In genomic region chr17:28571255-28572122, GRCh38 we compare ENCODE assay signal across 1 cellular context.
TF ChIP-seq lines count a peak whose summit lies in the region.

Gene PIGS, minus strand, starts transcription at chr17:28571524. Its CDS starts 28 bp downstream, at chr17:28571496.

TF ChIP-seq in HEK293, 187 proteins besides CTCF, POLR2A, EP300 and RAD21 (continued from another document and continues in another):
- TF ChIP-seq, protein P1, sequence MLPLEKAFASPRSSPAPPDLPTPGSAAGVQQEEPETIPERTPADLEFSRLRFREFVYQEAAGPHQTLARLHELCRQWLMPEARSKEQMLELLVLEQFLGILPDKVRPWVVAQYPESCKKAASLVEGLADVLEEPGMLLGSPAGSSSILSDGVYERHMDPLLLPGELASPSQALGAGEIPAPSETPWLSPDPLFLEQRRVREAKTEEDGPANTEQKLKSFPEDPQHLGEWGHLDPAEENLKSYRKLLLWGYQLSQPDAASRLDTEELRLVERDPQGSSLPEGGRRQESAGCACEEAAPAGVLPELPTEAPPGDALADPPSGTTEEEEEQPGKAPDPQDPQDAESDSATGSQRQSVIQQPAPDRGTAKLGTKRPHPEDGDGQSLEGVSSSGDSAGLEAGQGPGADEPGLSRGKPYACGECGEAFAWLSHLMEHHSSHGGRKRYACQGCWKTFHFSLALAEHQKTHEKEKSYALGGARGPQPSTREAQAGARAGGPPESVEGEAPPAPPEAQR (tag by site-specific recombination; IDR thresholded peaks at IDR 0.05), result no peak
- TF ChIP-seq REPIN1 (tag by site-specific recombination; IDR thresholded peaks at IDR 0.05; ENCODE audit: low read depth) (no peak), ZNF776 (tag by site-specific recombination; IDR thresholded peaks at IDR 0.05; ENCODE audit: borderline replicate concordance) (no peak), FEZF1 (tag by site-specific recombination; IDR thresholded peaks at IDR 0.05) (no peak), ZNF621 (tag by site-specific recombination; IDR thresholded peaks at IDR 0.05) (no peak), ZNF785 (tag by site-specific recombination; IDR thresholded peaks at IDR 0.05) (no peak), ZNF677 (tag by site-specific recombination; IDR thresholded peaks at IDR 0.05) (no peak), ZNF514 (tag by site-specific recombination; IDR thresholded peaks at IDR 0.05) (no peak), ZNF266 (tag by site-specific recombination; IDR thresholded peaks at IDR 0.05; ENCODE audit: low read depth) (no peak), ZBTB49 (tag by site-specific recombination; IDR thresholded peaks at IDR 0.05; ENCODE audit: low read depth) (no peak), ZNF132 (tag by site-specific recombination; IDR thresholded peaks at IDR 0.05; ENCODE audit: borderline replicate concordance) (no peak), ZNF391 (tag by site-specific recombination; IDR thresholded peaks at IDR 0.05; ENCODE audit: borderline replicate concordance, low read depth) (peak; percentile 62; the same call in 1 of the 2 replicates), KLF9 (tag by site-specific recombination; IDR thresholded peaks at IDR 0.05; ENCODE audit: low read depth) (0 out of 2 replicates have a peak, but pooled peaks have one; percentile 8), ZNF10 (tag by site-specific recombination; IDR thresholded peaks at IDR 0.05) (no peak), ZNF239 (tag by site-specific recombination; IDR thresholded peaks at IDR 0.05) (no peak), ZNF837 (tag by site-specific recombination; IDR thresholded peaks at IDR 0.05) (no peak), SP3 (tag by site-specific recombination; IDR thresholded peaks at IDR 0.05) (peak; percentile 63), IKZF3 (tag by site-specific recombination; IDR thresholded peaks at IDR 0.05) (peak; percentile 78), KLF10 (tag by site-specific recombination; IDR thresholded peaks at IDR 0.05) (peak; percentile 94), ZNF223 (tag by site-specific recombination; IDR thresholded peaks at IDR 0.05) (no peak), ZNF585B (tag by site-specific recombination; IDR thresholded peaks at IDR 0.05) (no peak), ZNF140 (tag by site-specific recombination; IDR thresholded peaks at IDR 0.05) (no peak), ZNF664 (tag by site-specific recombination; IDR thresholded peaks at IDR 0.05) (no peak), HOXD13 (CRISPR knock-in tag; IDR thresholded peaks at IDR 0.05; ENCODE audit: borderline replicate concordance) (peak; percentile 58; the same call in 1 of the 2 replicates), ZNF521 (tag by site-specific recombination; IDR thresholded peaks at IDR 0.05) (no peak), PATZ1 (tag by site-specific recombination; IDR thresholded peaks at IDR 0.05) (peak; percentile 81), ZBTB7A (tag by site-specific recombination; IDR thresholded peaks at IDR 0.05; ENCODE audit: low read depth) (no peak), ZNF629 (tag by site-specific recombination; IDR thresholded peaks at IDR 0.05) (0 out of 2 replicates have a peak, but pooled peaks have one; percentile 10), GLIS1 (tag by site-specific recombination; IDR thresholded peaks at IDR 0.05) (peak; percentile 87), SP2 (tag by site-specific recombination; IDR thresholded peaks at IDR 0.05) (peak; percentile 99), GLI4 (tag by site-specific recombination; IDR thresholded peaks at IDR 0.05) (no peak), ZNF639 (tag by site-specific recombination; IDR thresholded peaks at IDR 0.05) (no peak; the same call in 1 of the 2 replicates), ZNF335 (tag by site-specific recombination; conservative IDR thresholded peaks at IDR 0.05) (peak; percentile 94), PRDM1 (tag by site-specific recombination; IDR thresholded peaks at IDR 0.05) (no peak), GFI1B (tag by site-specific recombination; IDR thresholded peaks at IDR 0.05) (no peak), ZNF501 (tag by site-specific recombination; IDR thresholded peaks at IDR 0.05) (no peak; the same call in none of the 2 replicates), ZNF626 (tag by site-specific recombination; IDR thresholded peaks at IDR 0.05) (no peak), ZNF24 (tag by site-specific recombination; IDR thresholded peaks at IDR 0.05) (no peak; the same call in 1 of the 2 replicates), ZNF248 (tag by site-specific recombination; IDR thresholded peaks at IDR 0.05) (no peak), ZBTB8A (tag by site-specific recombination; IDR thresholded peaks at IDR 0.05) (peak; percentile 4; the same call in 1 of the 2 replicates), ZSCAN4 (tag by site-specific recombination; IDR thresholded peaks at IDR 0.05) (no peak), OVOL3 (tag by site-specific recombination; IDR thresholded peaks at IDR 0.05) (no peak), ZNF670 (tag by site-specific recombination; IDR thresholded peaks at IDR 0.05; ENCODE audit: low read depth) (no peak), ZNF19 (tag by site-specific recombination; IDR thresholded peaks at IDR 0.05; ENCODE audit: low read depth) (no peak), ZNF23 (tag by site-specific recombination; IDR thresholded peaks at IDR 0.05; ENCODE audit: borderline replicate concordance) (no peak), ZNF302 (tag by site-specific recombination; IDR thresholded peaks at IDR 0.05; ENCODE audit: low read depth) (no peak), ZNF214 (tag by site-specific recombination; IDR thresholded peaks at IDR 0.05; ENCODE audit: borderline replicate concordance) (no peak), ZNF549 (tag by site-specific recombination; IDR thresholded peaks at IDR 0.05) (no peak), TRIM28 (IDR thresholded peaks at IDR 0.05; ENCODE audit: borderline replicate concordance, low read length) (peak; percentile 68; the same call in 1 of the 2 replicates)
- TF ChIP-seq, protein P2, sequence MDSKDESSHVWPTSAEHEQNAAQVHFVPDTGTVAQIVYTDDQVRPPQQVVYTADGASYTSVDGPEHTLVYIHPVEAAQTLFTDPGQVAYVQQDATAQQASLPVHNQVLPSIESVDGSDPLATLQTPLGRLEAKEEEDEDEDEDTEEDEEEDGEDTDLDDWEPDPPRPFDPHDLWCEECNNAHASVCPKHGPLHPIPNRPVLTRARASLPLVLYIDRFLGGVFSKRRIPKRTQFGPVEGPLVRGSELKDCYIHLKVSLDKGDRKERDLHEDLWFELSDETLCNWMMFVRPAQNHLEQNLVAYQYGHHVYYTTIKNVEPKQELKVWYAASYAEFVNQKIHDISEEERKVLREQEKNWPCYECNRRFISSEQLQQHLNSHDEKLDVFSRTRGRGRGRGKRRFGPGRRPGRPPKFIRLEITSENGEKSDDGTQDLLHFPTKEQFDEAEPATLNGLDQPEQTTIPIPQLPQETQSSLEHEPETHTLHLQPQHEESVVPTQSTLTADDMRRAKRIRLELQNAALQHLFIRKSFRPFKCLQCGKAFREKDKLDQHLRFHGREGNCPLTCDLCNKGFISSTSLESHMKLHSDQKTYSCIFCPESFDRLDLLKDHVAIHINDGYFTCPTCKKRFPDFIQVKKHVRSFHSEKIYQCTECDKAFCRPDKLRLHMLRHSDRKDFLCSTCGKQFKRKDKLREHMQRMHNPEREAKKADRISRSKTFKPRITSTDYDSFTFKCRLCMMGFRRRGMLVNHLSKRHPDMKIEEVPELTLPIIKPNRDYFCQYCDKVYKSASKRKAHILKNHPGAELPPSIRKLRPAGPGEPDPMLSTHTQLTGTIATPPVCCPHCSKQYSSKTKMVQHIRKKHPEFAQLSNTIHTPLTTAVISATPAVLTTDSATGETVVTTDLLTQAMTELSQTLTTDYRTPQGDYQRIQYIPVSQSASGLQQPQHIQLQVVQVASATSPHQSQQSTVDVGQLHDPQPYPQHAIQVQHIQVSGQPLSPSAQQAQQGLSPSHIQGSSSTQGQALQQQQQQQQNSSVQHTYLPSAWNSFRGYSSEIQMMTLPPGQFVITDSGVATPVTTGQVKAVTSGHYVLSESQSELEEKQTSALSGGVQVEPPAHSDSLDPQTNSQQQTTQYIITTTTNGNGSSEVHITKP (tag by site-specific recombination; IDR thresholded peaks at IDR 0.05), result peak; percentile 83
- TF ChIP-seq, protein P3, sequence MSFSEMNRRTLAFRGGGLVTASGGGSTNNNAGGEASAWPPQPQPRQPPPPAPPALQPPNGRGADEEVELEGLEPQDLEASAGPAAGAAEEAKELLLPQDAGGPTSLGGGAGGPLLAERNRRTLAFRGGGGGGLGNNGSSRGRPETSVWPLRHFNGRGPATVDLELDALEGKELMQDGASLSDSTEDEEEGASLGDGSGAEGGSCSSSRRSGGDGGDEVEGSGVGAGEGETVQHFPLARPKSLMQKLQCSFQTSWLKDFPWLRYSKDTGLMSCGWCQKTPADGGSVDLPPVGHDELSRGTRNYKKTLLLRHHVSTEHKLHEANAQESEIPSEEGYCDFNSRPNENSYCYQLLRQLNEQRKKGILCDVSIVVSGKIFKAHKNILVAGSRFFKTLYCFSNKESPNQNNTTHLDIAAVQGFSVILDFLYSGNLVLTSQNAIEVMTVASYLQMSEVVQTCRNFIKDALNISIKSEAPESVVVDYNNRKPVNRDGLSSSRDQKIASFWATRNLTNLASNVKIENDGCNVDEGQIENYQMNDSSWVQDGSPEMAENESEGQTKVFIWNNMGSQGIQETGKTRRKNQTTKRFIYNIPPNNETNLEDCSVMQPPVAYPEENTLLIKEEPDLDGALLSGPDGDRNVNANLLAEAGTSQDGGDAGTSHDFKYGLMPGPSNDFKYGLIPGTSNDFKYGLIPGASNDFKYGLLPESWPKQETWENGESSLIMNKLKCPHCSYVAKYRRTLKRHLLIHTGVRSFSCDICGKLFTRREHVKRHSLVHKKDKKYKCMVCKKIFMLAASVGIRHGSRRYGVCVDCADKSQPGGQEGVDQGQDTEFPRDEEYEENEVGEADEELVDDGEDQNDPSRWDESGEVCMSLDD (tag by site-specific recombination; IDR thresholded peaks at IDR 0.05), result 0 out of 2 replicates have a peak, but pooled peaks have one; percentile 47
- TF ChIP-seq, protein P4, sequence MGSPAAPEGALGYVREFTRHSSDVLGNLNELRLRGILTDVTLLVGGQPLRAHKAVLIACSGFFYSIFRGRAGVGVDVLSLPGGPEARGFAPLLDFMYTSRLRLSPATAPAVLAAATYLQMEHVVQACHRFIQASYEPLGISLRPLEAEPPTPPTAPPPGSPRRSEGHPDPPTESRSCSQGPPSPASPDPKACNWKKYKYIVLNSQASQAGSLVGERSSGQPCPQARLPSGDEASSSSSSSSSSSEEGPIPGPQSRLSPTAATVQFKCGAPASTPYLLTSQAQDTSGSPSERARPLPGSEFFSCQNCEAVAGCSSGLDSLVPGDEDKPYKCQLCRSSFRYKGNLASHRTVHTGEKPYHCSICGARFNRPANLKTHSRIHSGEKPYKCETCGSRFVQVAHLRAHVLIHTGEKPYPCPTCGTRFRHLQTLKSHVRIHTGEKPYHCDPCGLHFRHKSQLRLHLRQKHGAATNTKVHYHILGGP (tag by site-specific recombination; IDR thresholded peaks at IDR 0.05), result no peak
- TF ChIP-seq, protein P5, sequence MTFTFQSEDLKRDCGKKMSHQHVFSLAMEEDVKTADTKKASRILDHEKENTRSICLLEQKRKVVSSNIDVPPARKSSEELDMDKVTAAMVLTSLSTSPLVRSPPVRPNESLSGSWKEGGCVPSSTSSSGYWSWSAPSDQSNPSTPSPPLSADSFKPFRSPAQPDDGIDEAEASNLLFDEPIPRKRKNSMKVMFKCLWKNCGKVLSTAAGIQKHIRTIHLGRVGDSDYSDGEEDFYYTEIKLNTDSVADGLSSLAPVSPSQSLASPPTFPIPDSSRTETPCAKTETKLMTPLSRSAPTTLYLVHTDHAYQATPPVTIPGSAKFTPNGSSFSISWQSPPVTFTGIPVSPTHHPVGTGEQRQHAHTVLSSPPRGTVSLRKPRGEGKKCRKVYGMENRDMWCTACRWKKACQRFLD (tag by site-specific recombination; IDR thresholded peaks at IDR 0.05), result no peak
